ENCODE assay signal across 8 cellular contexts in the genomic region with DNA sequence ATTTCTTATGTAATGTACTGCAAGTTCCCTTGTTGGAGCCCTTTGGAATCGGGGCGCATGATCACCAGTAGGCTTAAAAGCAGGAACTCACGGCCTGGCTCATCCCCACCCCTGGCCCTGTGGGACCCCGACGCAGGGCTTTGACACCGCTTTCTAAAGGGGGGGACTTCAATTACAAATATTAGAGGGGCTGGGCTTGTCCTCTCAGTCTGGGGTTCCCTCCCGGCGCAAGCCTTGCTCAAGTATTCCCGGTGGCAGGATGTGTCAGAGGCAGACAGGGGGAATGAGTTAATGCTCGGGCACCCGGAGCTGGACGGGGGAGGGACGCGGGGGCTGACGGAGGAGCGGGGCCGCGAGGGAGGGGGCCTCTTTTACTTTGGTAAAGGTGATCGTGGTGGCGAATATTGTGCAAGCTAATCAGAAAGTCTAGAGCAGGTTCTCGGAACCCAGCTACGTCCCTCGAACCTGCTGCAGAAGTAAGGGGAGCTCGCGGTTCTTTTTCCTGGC.
DNase-seq lines count a peak whose midpoint lies in the region; ATAC-seq and TF ChIP-seq lines count a peak whose summit lies in the region.

No MANE protein-coding gene starts in this region.

- H3K4me3 ChIP-seq in HAP-1, result peak overlapping the region; percentile 12
- H3K4me3 ChIP-seq in astrocyte of the spinal cord (ENCODE audit: low read depth, low read length), result peak overlapping the region; percentile 46

- TF ChIP-seq CTCF in astrocyte of the spinal cord (IDR thresholded peaks at IDR 0.05; ENCODE audit: low read depth, low read length), result no peak

- in situ Hi-C loops in HAP-1 (cut with MboI; ENCODE audit: low sequenced_read_pairs), result no loop called here
- in situ Hi-C loops in astrocyte of the spinal cord (cut with HindIII; ENCODE audit: low sequenced_read_pairs), result no loop called here

- no peaks in the 10 kb centered on the region for H3K9me3 ChIP-seq in HAP-1

- H3K4me1 ChIP-seq in HAP-1, result peaks cover 2% of the 10 kb centered on the region; the same call in 1 of the 2 replicates

- DNase-seq in 8988T (peak; percentile 18), HAP-1 (ENCODE audit: low spot score in 2 of 2) (no peak), astrocyte of the spinal cord (ENCODE audit: low read depth, low spot score) (peak; percentile 2), iPS-NIHi7 (ENCODE audit: extremely low spot score) (peak; percentile 15), NCI-H510A treated with DMSO at 0.1 percent for 48 hours (lab: John Stamatoyannopoulos, UW) (no peak)
- peak; percentile 4 for DNase-seq in stimulated activated naive CD4-positive, alpha-beta T cell treated with Interleukin-2 at 50 U/mL for 16 hours (lab: John Stamatoyannopoulos, UW)

- H3K27me3 ChIP-seq in HAP-1 (ENCODE audit: low read depth), result peaks cover 66% of the 10 kb centered on the region

- ATAC-seq in GM21528 (IDR thresholded peaks at IDR 0.05; ENCODE audit: low FRiP score, unreplicated experiment) (no peak), GM21390 (IDR thresholded peaks at IDR 0.05; ENCODE audit: unreplicated experiment) (no peak)

- no peaks in the 10 kb centered on the region for H3K36me3 ChIP-seq in HAP-1 (replicated peaks)

Comparison
In these comparisons a context has a peak if more than half of its experiments do, and no peak if none do; other contexts are left out.
1. DNase-seq: peak in 8988T (single experiment), astrocyte of the spinal cord (single experiment), iPS-NIHi7 (single experiment) and stimulated activated naive CD4-positive, alpha-beta T cell treated with Interleukin-2 at 50 U/mL for 16 hours (single experiment); none in HAP-1 (0 of 2) and NCI-H510A treated with DMSO at 0.1 percent for 48 hours (single experiment).